15 cellular contexts compared by ENCODE assay signal in the genomic region with DNA sequence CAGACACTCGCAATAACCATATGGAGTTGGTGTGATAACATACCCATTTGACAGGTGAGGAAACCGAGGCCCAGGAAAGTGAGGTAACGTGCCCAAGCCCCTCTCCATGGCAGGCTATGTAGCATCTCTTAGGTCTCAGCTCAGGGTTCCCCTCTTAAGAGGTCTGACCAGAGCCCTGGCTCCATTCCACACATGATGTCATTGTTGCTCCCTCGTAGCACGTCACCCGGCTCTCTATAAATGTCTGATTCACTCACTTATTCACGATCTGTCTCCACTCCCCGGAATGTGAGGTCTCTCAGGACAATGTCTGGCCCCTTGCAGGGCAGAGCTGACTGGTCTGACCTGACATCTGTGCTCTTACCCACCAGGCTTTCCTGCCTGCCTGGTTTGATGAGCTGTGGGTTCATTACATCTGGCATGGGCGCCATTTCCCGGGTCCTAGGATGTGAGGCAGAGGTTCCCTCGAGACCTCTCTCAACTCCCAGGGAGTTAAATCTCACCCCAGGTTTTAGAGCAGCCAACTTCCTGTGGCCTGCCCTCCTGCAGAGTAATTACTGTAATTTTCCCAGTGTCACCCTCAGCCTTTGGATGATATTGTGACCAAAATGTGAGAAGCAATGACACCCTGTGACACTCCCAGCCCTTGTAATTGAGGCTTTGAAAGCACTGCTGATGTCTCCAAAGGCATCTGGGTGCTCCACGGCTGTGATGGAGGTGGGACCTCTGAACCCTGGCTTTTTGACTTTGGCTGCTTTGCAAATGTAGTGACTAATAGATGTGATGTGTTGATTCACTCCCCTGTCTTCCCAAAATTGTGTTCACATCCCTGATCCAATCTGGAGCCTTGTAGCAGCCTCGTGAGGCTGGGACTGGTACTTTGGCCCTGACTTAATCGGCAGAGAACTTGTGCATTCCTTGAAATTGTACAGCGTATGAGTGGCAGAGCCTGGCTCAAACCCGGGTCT. TPM values are rescaled to one million over a fixed set of nuclear protein-coding genes. Genes with fewer than 3 reads are reported as not detected.
DNase-seq lines count a peak whose midpoint lies in the region; ATAC-seq and TF ChIP-seq lines count a peak whose summit lies in the region.
"Had no signal": no experiment of that assay in that cellular context is flagged by ENCODE, and none has a peak within 500 bp of the region (broad histone marks: within the 10 kb centered on the region; RNA-seq: fewer than 3 reads in every experiment).

No MANE protein-coding gene starts in this region.

- no peaks in the 10 kb centered on the region for H3K36me3 ChIP-seq in body of pancreas (replicated peaks in 1 of 2; ENCODE audit: insufficient read depth in 1 of 2, low read depth in 2 of 2)
- H3K36me3 ChIP-seq in mucosa of descending colon (ENCODE audit: low read depth): no peaks in the 10 kb centered on the region

- WGBS in body of pancreas, 2 donors: 60 to 65% methylated on average over 15 to 16 of the region's 16 CpGs

- H3K4me1 ChIP-seq in body of pancreas: no peaks in the 10 kb centered on the region
- no peaks in the 10 kb centered on the region for H3K4me1 ChIP-seq in mucosa of descending colon (ENCODE audit: low read depth)

- TF ChIP-seq POLR2A in body of pancreas (IDR thresholded peaks at IDR 0.05): no peak

- ATAC-seq in body of pancreas (peak; percentile 31), mucosa of descending colon (peak; percentile 33)
- ATAC-seq: activated CD4-positive, CD25-positive, alpha-beta regulatory T cell treated with anti-CD3 and anti-CD28 coated beads, Interleukin-2, amount 50 U/mL, for 24 hours had no signal

- intact Hi-C loops in body of pancreas (cut with DNase I) (no loop called here), mucosa of descending colon (cut with DNase I, micrococcal nuclease) (no loop called here)

- no peak for TF ChIP-seq CTCF in body of pancreas (IDR thresholded peaks at IDR 0.05)
- TF ChIP-seq CTCF in mucosa of descending colon (IDR thresholded peaks at IDR 0.05): no peak

- DNase-seq in AG08396 (ENCODE audit: low spot score) (peak; percentile 86), HT1080 (ENCODE audit: low read depth) (peak; percentile 88), body of pancreas (peak in 3 of 4 donors; percentile 13 to 46 (median 19)), mucosa of descending colon (peak in 1 of 3 donors; percentile 17), iPS-NIHi7 (ENCODE audit: extremely low spot score) (no peak), NCI-H510A (lab: John Stamatoyannopoulos, UW) (no peak), NAMALWA (ENCODE audit: low spot score) (no peak)
- DNase-seq in activated CD8-positive, alpha-beta memory T cell treated with anti-CD3 and anti-CD28 coated beads, Interleukin-2, amount 50 U/mL, for 48 hours: no peak
- DNase-seq: Calu3; NCI-H2081; SHP77; stimulated activated naive CD4-positive, alpha-beta T cell had no signal

- H3K27ac ChIP-seq in body of pancreas: no peak overlapping the region

- H3K27me3 ChIP-seq in body of pancreas: no peaks in the 10 kb centered on the region

- no peaks in the 10 kb centered on the region for H3K9me3 ChIP-seq in body of pancreas
- no peaks in the 10 kb centered on the region for H3K9me3 ChIP-seq in mucosa of descending colon

- no peak overlapping the region for H3K4me3 ChIP-seq in body of pancreas
- H3K4me3 ChIP-seq in mucosa of descending colon: no peak overlapping the region

RNA-seq across cellular contexts. Expression of a gene that starts 10.6 kb away (rescaled TPM):
- 31.1 and 32.7 TPM in 2 replicates for total RNA-seq in HT1080 (2014; rRNA removed; shearing (Covaris generic))
- polyA plus RNA-seq in HT1080 (2015; cell fraction: cytosol; rRNA removed): 139 and 152 TPM in 2 replicates
- 170 and 188 TPM in 2 replicates for polyA plus RNA-seq in HT1080 (2015; cell fraction: nucleus; rRNA removed)
- total RNA-seq in body of pancreas (not detected), mucosa of descending colon (1 to 10 TPM in 1 of 3 donors, under 1 TPM in 1, not detected in 1; 0.35 to 1.0 TPM)
- total RNA-seq: activated T-helper 2 cell treated with anti-CD3 and anti-CD28 coated beads, Interferon-gamma antibody, Interleukin-2, Interleukin-4, amounts not matched to agents 10 μg/mL and 5 μg/mL and 100 μg/mL, durations not matched to agents 14 hours and 24 hours and 36 hours; Calu3; dermis microvascular lymphatic vessel endothelial cell had no signal

Comparison
In these comparisons a context has a peak if more than half of its experiments do, and no peak if none do; other contexts are left out.
1. DNase-seq: peak in AG08396 (single experiment), HT1080 (single experiment) and body of pancreas (3 of 4); none in activated CD8-positive, alpha-beta memory T cell treated with anti-CD3 and anti-CD28 coated beads, Interleukin-2, amount 50 U/mL, for 48 hours (single experiment), iPS-NIHi7 (single experiment), NCI-H510A (single experiment) and NAMALWA (single experiment).
2. RNA of a gene that starts 10.6 kb away (total RNA-seq): 31.1 to 32.7 TPM in HT1080; 0.35 to 1.0 TPM in mucosa of descending colon and not detected in body of pancreas; every median in the first group is over 10 times any median in the second.